Comparison of ENCODE assay signal across 12 cellular contexts in the genomic region with DNA sequence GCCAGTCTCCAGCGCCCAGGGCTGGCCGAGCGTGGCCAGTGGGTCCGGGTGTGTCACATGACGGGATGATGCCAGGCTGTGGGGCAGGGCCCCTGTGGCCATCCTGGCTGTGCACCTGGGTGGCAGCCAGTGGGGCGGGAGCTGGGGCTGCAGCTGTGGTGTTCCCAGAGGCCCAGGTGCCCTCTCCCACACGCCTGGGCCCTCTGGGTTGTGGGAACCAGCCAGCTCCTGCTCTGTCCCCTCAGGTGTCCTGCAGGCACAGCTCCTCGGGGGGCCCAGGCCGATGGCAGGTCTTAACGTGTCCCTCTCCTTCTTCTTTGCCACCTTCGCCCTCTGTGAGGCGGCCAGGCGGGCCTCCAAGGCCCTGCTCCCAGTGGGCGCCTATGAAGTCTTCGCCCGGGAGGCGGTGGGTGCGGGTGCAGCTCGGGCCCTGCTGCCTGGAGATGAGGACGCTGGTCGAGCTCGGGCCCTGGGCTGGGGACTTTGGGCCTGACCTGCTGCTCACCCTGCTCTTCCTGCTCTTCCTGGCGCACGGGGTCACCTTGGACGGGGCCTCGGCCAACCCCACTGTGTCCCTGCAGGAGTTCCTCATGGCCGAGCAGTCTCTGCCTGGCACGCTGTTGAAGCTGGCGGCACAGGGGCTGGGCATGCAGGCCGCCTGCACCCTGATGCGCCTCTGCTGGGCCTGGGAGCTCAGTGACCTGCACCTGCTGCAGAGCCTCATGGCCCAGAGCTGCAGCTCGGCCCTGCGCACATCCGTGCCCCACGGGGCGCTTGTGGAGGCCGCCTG. TPM values are rescaled to one million over a fixed set of nuclear protein-coding genes. Genes with fewer than 3 reads are reported as not detected.
"Had no signal": no experiment of that assay in that cellular context is flagged by ENCODE, and none has a peak within 500 bp of the region (broad histone marks: within the 10 kb centered on the region; RNA-seq: fewer than 3 reads in every experiment).

A gene with protein sequence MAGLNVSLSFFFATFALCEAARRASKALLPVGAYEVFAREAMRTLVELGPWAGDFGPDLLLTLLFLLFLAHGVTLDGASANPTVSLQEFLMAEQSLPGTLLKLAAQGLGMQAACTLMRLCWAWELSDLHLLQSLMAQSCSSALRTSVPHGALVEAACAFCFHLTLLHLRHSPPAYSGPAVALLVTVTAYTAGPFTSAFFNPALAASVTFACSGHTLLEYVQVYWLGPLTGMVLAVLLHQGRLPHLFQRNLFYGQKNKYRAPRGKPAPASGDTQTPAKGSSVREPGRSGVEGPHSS (plus strand): TSS at position 236 of the 790 bp plus-strand sequence. CDS start 48 bp downstream, at position 284.

RNA-seq across cellular contexts. Expression of the gene that starts here (rescaled TPM):
- total RNA-seq: activated CD8-positive, alpha-beta T cell treated with anti-CD3 and anti-CD28 coated beads for 36 hours; activated naive CD4-positive, alpha-beta T cell treated with anti-CD3 and anti-CD28 coated beads for 36 hours; activated T-cell treated with anti-CD3 and anti-CD28 coated beads, Interleukin-2, amount 50 U/mL, for 4 hours; cardiac muscle cell; endothelial cell of umbilical vein; esophagus mucosa; left ventricle myocardium inferior; mammary epithelial cell; sigmoid colon; smooth muscle cell; T-helper 17 cell; temporal lobe had no signal
- polyA plus RNA-seq: cardiac muscle cell, endothelial cell of umbilical vein, mammary epithelial cell, smooth muscle cell had no signal
